12 cellular contexts compared by ENCODE assay signal in the genomic region with DNA sequence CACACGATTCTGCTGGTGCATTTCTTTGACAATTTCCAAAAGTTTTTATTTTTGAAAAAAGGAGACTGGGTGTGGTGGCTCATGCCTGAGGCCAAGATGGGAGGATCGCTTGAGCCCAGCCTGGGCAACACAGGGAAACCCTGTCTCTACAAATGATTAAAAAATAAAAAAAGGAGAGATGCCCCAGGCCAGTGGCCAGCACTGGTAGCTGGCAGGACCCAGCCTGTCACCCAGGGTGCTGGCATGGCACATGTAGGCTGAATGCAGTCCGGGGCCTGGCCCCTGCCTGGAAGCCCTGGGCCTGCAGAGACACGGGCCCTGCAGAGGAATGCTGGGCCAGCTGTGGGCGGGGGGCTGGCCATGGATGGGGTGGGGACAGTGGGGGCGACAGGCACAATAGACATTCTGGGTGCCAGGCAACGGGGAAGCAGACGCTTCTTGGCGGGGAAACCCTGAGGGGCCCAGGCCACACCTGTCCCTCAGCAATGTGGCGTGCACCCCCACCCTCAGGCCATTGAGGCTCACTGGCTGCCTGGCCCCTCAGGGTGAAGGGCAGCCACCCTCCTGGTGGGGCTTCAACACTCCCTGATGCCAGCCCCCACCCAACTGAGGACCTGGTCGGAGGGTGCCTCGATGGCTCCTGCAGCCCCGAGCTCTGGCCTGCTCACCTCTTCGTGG. TPM values are rescaled to one million over a fixed set of nuclear protein-coding genes. Genes with fewer than 3 reads are reported as not detected.
DNase-seq lines count a peak whose midpoint lies in the region; ATAC-seq, FAIRE-seq and TF ChIP-seq lines count a peak whose summit lies in the region.
"Had no signal": no experiment of that assay in that cellular context is flagged by ENCODE, and none has a peak within 500 bp of the region (broad histone marks: within the 10 kb centered on the region; RNA-seq: fewer than 3 reads in every experiment).

No MANE protein-coding gene starts in this region.

- H3K4me3 Mint-ChIP-seq in endothelial cell (ENCODE audit: unreplicated experiment) = no peak overlapping the region
- H3K4me3 Mint-ChIP-seq: CD4-positive, CD25-positive, alpha-beta regulatory T cell had no signal

- H3K36me3 ChIP-seq in HCT116 (ENCODE audit: control insufficient read depth in 1 of 2, insufficient read depth in 2 of 2, low read length in 2 of 2) (no peaks in the 10 kb centered on the region), breast epithelium (no peaks in the 10 kb centered on the region)
- H3K36me3 ChIP-seq: Peyer's patch had no signal

- no peaks in the 10 kb centered on the region for H3K9me2 ChIP-seq in HCT116 (ENCODE audit: insufficient read depth)

- DNase-seq in HCT116 (ENCODE audit: low read depth, low spot score) = no peak
- peak in 1 of 2 donors; percentile 59 for DNase-seq in breast epithelium (ENCODE audit: low spot score in 2 of 2)
- DNase-seq in frontal cortex (ENCODE audit: low spot score in 2 of 2) = no peak
- no peak for DNase-seq in endothelial cell (ENCODE audit: low spot score)
- DNase-seq in GF-D8 (lab: John Stamatoyannopoulos, UW) = no peak
- DNase-seq: CD4-positive, CD25-positive, alpha-beta regulatory T cell; NCI-H187 treated with DMSO at 0.1 percent for 48 hours; Peyer's patch had no signal

- TF ChIP-seq POLR2A in HCT116 (IDR thresholded peaks at IDR 0.05; ENCODE audit: borderline replicate concordance, extremely low read depth, insufficient read depth, insufficient read length) = no peak
- TF ChIP-seq POLR2A in breast epithelium (IDR thresholded peaks at IDR 0.05) = no peak

- intact Hi-C loops in HCT116 (cut with micrococcal nuclease) = no loop called here
- intact Hi-C loops in breast epithelium (cut with DNase I; ENCODE audit: low total_unique reads) = no loop called here

- H3K4me1 ChIP-seq in HCT116 (ENCODE audit: control insufficient read depth in 1 of 2, insufficient read depth in 2 of 2, low read length in 2 of 2) = peaks cover 34 to 54% of the 10 kb centered on the region in 2 experiments
- H3K4me1 ChIP-seq in breast epithelium = peaks cover 36 to 39% of the 10 kb centered on the region in 2 donors

- peak overlapping the region; percentile 77 for H3K4me2 ChIP-seq in HCT116 (ENCODE audit: low read length)

- no peak for TF ChIP-seq CTCF in HCT116 (IDR thresholded peaks at IDR 0.05 in 2 of 3, conservative IDR thresholded peaks at IDR 0.05 in 1 of 3; ENCODE audit: borderline replicate concordance in 1 of 3, insufficient read depth in 1 of 3, low read depth in 2 of 3, low read length in 2 of 3)
- no peak for TF ChIP-seq CTCF in breast epithelium (IDR thresholded peaks at IDR 0.05)
- no peak for TF ChIP-seq CTCF in endothelial cell (IDR thresholded peaks at IDR 0.05; ENCODE audit: unreplicated experiment)

- RAD21 ChIA-PET in HCT116 (lab: Charles Lee; ENCODE audit: low non-redundant PET in 1 of 2, low total read pairs in 2 of 2, uncharacterized antibody in 2 of 2, unreplicated experiment in 2 of 2) = no interaction called here

- no peaks in the 10 kb centered on the region for H4K20me1 ChIP-seq in HCT116 (ENCODE audit: insufficient read depth)

- no peaks in the 10 kb centered on the region for H3K4me1 Mint-ChIP-seq in endothelial cell (ENCODE audit: unreplicated experiment)
- H3K4me1 Mint-ChIP-seq: CD4-positive, CD25-positive, alpha-beta regulatory T cell had no signal

- H3K27ac ChIP-seq in HCT116 (ENCODE audit: low read depth, low read length) (peak overlapping the region; percentile 58; the same call in 1 of the 2 replicates), breast epithelium (peak overlapping the region; percentile 74 to 89), layer of hippocampus (ENCODE audit: low read depth, low read length) (peak overlapping the region; percentile 93), skin epidermis (peak overlapping the region in 18 of 21 experiments; percentile 5 to 83 (median 64))

- no peak for FAIRE-seq in frontal cortex (lab: Jason Lieb, UNC)
- FAIRE-seq: colon had no signal

- peak overlapping the region; percentile 50 for H3K9ac ChIP-seq in HCT116 (ENCODE audit: low read length)

- H3K27me3 ChIP-seq in HCT116 (ENCODE audit: insufficient read depth, low read length) = no peaks in the 10 kb centered on the region
- H3K27me3 ChIP-seq in breast epithelium = no peaks in the 10 kb centered on the region
- H3K27me3 ChIP-seq in layer of hippocampus (ENCODE audit: control insufficient read depth, insufficient read depth, low read length) = no peaks in the 10 kb centered on the region
- H3K27me3 ChIP-seq: Peyer's patch had no signal

- ATAC-seq in HCT116 (peak; percentile 12), GM21528 (IDR thresholded peaks at IDR 0.05; ENCODE audit: low FRiP score, unreplicated experiment) (no peak)

- no TSS peak for BruUV-seq in HCT116 (replicated peaks; lab: Mats Ljungman, UMichigan)

- H2AFZ ChIP-seq in HCT116 (ENCODE audit: low read depth, low read length, poor library complexity, severe bottlenecking) = no peak overlapping the region

- no peaks in the 10 kb centered on the region for H3K36me3 Mint-ChIP-seq in endothelial cell (ENCODE audit: low read depth, unreplicated experiment)
- H3K36me3 Mint-ChIP-seq: CD4-positive, CD25-positive, alpha-beta regulatory T cell had no signal

- CTCF ChIA-PET in HCT116 (lab: Charles Lee) = interaction anchor here (1.1 to 2.1 kb wide), 4 partner anchors 11 to 22 kb away, joined by 3 to 12 read pairs (median 7); a partner anchor contains a TSS

- no peaks in the 10 kb centered on the region for H3K9me3 ChIP-seq in HCT116 (ENCODE audit: control insufficient read depth in 1 of 2, insufficient read depth in 1 of 2, low read depth in 1 of 2, low read length in 2 of 2)
- no peaks in the 10 kb centered on the region for H3K9me3 ChIP-seq in breast epithelium
- H3K9me3 ChIP-seq: Peyer's patch had no signal

- H3K4me3 ChIP-seq in HCT116 (replicated peaks in 1 of 2; ENCODE audit: low read depth in 1 of 2, low read length in 2 of 2) = peak overlapping the region in 1 of 2 experiments; percentile 34; a peak in 2 of 4 replicates
- H3K4me3 ChIP-seq in breast epithelium = no peak overlapping the region
- no peak overlapping the region for H3K4me3 ChIP-seq in skin epidermis
- H3K4me3 ChIP-seq: Peyer's patch had no signal

- POLR2A ChIA-PET in HCT116 (lab: Charles Lee) = interaction anchor here (1.2 to 1.3 kb wide), 2 partner anchors 12 to 20 kb away, joined by 4 to 6 read pairs; a partner anchor contains a TSS

- no peaks in the 10 kb centered on the region for H3K79me2 ChIP-seq in HCT116 (ENCODE audit: insufficient read depth, low read length)

- no peak overlapping the region for H3K27ac Mint-ChIP-seq in endothelial cell (ENCODE audit: unreplicated experiment)
- H3K27ac Mint-ChIP-seq: CD4-positive, CD25-positive, alpha-beta regulatory T cell had no signal

- no peak for TF ChIP-seq RAD21 in HCT116 (IDR thresholded peaks at IDR 0.05; ENCODE audit: low read depth)

- H3K9me3 Mint-ChIP-seq in endothelial cell (ENCODE audit: unreplicated experiment) = no peaks in the 10 kb centered on the region
- H3K9me3 Mint-ChIP-seq: CD4-positive, CD25-positive, alpha-beta regulatory T cell had no signal

- H3K27me3 Mint-ChIP-seq in endothelial cell (ENCODE audit: unreplicated experiment) = peaks cover 11% of the 10 kb centered on the region
- H3K27me3 Mint-ChIP-seq: CD4-positive, CD25-positive, alpha-beta regulatory T cell had no signal

TF ChIP-seq in HCT116, 20 proteins besides CTCF, POLR2A, EP300 and RAD21 (continues in another document):
- TF ChIP-seq FOSL1 (IDR thresholded peaks at IDR 0.05; ENCODE audit: low read depth) (no peak), EZH2phosphoT487 (IDR thresholded peaks at IDR 0.05; ENCODE audit: borderline replicate concordance) (no peak), YY1 (IDR thresholded peaks at IDR 0.05; ENCODE audit: extremely low read depth, insufficient replicate concordance, low read depth, low read length) (no peak), ZFX (IDR thresholded peaks at IDR 0.05) (no peak), ZNF274 (IDR thresholded peaks at IDR 0.05; ENCODE audit: low read depth, low read length) (no peak)
- TF ChIP-seq, protein P1, sequence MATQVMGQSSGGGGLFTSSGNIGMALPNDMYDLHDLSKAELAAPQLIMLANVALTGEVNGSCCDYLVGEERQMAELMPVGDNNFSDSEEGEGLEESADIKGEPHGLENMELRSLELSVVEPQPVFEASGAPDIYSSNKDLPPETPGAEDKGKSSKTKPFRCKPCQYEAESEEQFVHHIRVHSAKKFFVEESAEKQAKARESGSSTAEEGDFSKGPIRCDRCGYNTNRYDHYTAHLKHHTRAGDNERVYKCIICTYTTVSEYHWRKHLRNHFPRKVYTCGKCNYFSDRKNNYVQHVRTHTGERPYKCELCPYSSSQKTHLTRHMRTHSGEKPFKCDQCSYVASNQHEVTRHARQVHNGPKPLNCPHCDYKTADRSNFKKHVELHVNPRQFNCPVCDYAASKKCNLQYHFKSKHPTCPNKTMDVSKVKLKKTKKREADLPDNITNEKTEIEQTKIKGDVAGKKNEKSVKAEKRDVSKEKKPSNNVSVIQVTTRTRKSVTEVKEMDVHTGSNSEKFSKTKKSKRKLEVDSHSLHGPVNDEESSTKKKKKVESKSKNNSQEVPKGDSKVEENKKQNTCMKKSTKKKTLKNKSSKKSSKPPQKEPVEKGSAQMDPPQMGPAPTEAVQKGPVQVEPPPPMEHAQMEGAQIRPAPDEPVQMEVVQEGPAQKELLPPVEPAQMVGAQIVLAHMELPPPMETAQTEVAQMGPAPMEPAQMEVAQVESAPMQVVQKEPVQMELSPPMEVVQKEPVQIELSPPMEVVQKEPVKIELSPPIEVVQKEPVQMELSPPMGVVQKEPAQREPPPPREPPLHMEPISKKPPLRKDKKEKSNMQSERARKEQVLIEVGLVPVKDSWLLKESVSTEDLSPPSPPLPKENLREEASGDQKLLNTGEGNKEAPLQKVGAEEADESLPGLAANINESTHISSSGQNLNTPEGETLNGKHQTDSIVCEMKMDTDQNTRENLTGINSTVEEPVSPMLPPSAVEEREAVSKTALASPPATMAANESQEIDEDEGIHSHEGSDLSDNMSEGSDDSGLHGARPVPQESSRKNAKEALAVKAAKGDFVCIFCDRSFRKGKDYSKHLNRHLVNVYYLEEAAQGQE (IDR thresholded peaks at IDR 0.05; ENCODE audit: low read depth) = no peak

RNA-seq across cellular contexts. Expression of a gene that starts 12.0 kb away (rescaled TPM):
- total RNA-seq in HCT116 (2021; ENCODE audit: unreplicated experiment) = 14.9 TPM
- polyA plus RNA-seq in HCT116 (2012) = 8.4 and 8.5 TPM in 2 replicates
- total RNA-seq in breast epithelium = 10 to 100 TPM; 10.7 to 17.7 (median 11.3) TPM
- 4.9 TPM for total RNA-seq in frontal cortex
- 6.1 TPM for total RNA-seq in endothelial cell (ENCODE audit: unreplicated experiment)

RNA-seq across cellular contexts. Expression of a gene that starts 18.3 kb away (rescaled TPM):
- total RNA-seq in HCT116 (2021; ENCODE audit: unreplicated experiment) (605 TPM), breast epithelium (100 to 1,000 TPM in 1 of 3 donors, 10 to 100 TPM in 2; 61.6 to 305 (median 83.2) TPM), frontal cortex (260 TPM), endothelial cell (ENCODE audit: unreplicated experiment) (23.1 TPM)
- 804 and 838 TPM in 2 replicates for polyA plus RNA-seq in HCT116 (2012)

RNA-seq across cellular contexts. Expression of a gene that starts 21.5 kb away (rescaled TPM):
- total RNA-seq in HCT116 (2021; ENCODE audit: unreplicated experiment) = 27.0 TPM
- 8.0 and 10.5 TPM in 2 replicates for polyA plus RNA-seq in HCT116 (2012)
- total RNA-seq in breast epithelium = 10 to 100 TPM; 29.5 to 45.4 (median 38.5) TPM
- 51.4 TPM for total RNA-seq in frontal cortex
- total RNA-seq in endothelial cell (ENCODE audit: unreplicated experiment) = 39.9 TPM

RNA-seq across cellular contexts. Expression of a gene that starts 21.8 kb away (rescaled TPM):
- total RNA-seq in HCT116 (2021; ENCODE audit: unreplicated experiment) = 29.4 TPM
- polyA plus RNA-seq in HCT116 (2012) = 15.6 and 18.0 TPM in 2 replicates
- total RNA-seq in breast epithelium = 10 to 100 TPM; 26.5 to 41.9 (median 27.2) TPM
- 38.3 TPM for total RNA-seq in frontal cortex
- 45.2 TPM for total RNA-seq in endothelial cell (ENCODE audit: unreplicated experiment)
